18 cellular contexts compared by ENCODE assay signal in genomic region chr2:197236159-197236558, GRCh38.
DNase-seq lines count a peak whose midpoint lies in the region; ATAC-seq and TF ChIP-seq lines count a peak whose summit lies in the region.
"Had no signal": no experiment of that assay in that cellular context is flagged by ENCODE, and none has a peak within 500 bp of the region (broad histone marks: within the 10 kb centered on the region; RNA-seq: fewer than 3 reads in every experiment).

No MANE protein-coding gene starts in this region.

- POLR2A ChIA-PET in activated CD8-positive, alpha-beta T cell treated with anti-CD3 and anti-CD28 coated beads for 36 hours (lab: Charles Lee): interaction anchor here (1.6 to 2.1 kb wide), 4 partner anchors 13 to 74 kb away, joined by 5 to 8 read pairs (median 8); partner anchors contain the start of gene ANKRD44

- H3K9me3 Mint-ChIP-seq in activated naive CD4-positive, alpha-beta T cell treated with anti-CD3 and anti-CD28 coated beads, Interleukin-2, amount 10 ng/mL, durations not matched to agents 7 days and 5 days: no peaks in the 10 kb centered on the region
- H3K9me3 Mint-ChIP-seq in activated CD8-positive, alpha-beta T cell treated with anti-CD3 and anti-CD28 coated beads for 36 hours: no peaks in the 10 kb centered on the region

- CTCF ChIA-PET in activated naive CD4-positive, alpha-beta T cell treated with anti-CD3 and anti-CD28 coated beads, Interleukin-2, amount 10 ng/mL, durations not matched to agents 7 days and 5 days (lab: Charles Lee): interaction anchor here (0.6 kb wide), 1 partner anchor 31 kb away, joined by 4 read pairs; no protein-coding TSS in a partner anchor
- CTCF ChIA-PET in activated CD8-positive, alpha-beta T cell treated with anti-CD3 and anti-CD28 coated beads for 36 hours (lab: Charles Lee): interaction anchor here (1.2 to 2.0 kb wide), 3 partner anchors 8 to 27 kb away, joined by 3 to 8 read pairs (median 4); no protein-coding TSS in a partner anchor

- ATAC-seq in activated CD8-positive, alpha-beta T cell treated with anti-CD3 and anti-CD28 coated beads for 36 hours: peak; percentile 18
- ATAC-seq in GM18861 (IDR thresholded peaks at IDR 0.05; ENCODE audit: unreplicated experiment) (no peak), GM19395 (IDR thresholded peaks at IDR 0.05; ENCODE audit: unreplicated experiment) (no peak)

- no peaks in the 10 kb centered on the region for H3K9me3 ChIP-seq in effector memory CD4-positive, alpha-beta T cell (ENCODE audit: control insufficient read depth, low read length)
- no peaks in the 10 kb centered on the region for H3K9me3 ChIP-seq in prostate gland
- H3K9me3 ChIP-seq: SJSA1, testis had no signal

- no peaks in the 10 kb centered on the region for H3K27me3 Mint-ChIP-seq in activated naive CD4-positive, alpha-beta T cell treated with anti-CD3 and anti-CD28 coated beads, Interleukin-2, amount 10 ng/mL, durations not matched to agents 7 days and 5 days
- no peaks in the 10 kb centered on the region for H3K27me3 Mint-ChIP-seq in activated CD8-positive, alpha-beta T cell treated with anti-CD3 and anti-CD28 coated beads for 36 hours

- no peak for DNase-seq in activated naive CD4-positive, alpha-beta T cell treated with anti-CD3 and anti-CD28 coated beads, Interleukin-2, amount 10 ng/mL, durations not matched to agents 7 days and 5 days
- DNase-seq in activated naive CD4-positive, alpha-beta T cell treated with Interleukin-2 at 50 U/mL for 16 hours: no peak
- peak; percentile 66 for DNase-seq in activated CD8-positive, alpha-beta T cell treated with anti-CD3 and anti-CD28 coated beads for 36 hours
- DNase-seq in effector memory CD4-positive, alpha-beta T cell: no peak
- no peak for DNase-seq in prostate gland (ENCODE audit: low spot score)
- DNase-seq: central memory CD4-positive, alpha-beta T cell; DND-41; effector CD4-positive, alpha-beta T cell; IMR-90; NCI-H146; NCI-H82; PC-9; small intestine; T-helper 9 cell; testis had no signal

- H3K4me3 ChIP-seq in effector memory CD4-positive, alpha-beta T cell (ENCODE audit: insufficient read depth, low read depth, low read length, poor library complexity, severe bottlenecking): peak overlapping the region; percentile 7
- H3K4me3 ChIP-seq in prostate gland: no peak overlapping the region
- H3K4me3 ChIP-seq: PC-9, SJSA1, testis had no signal

- peak overlapping the region; percentile 79 for H3K27ac ChIP-seq in effector memory CD4-positive, alpha-beta T cell (ENCODE audit: insufficient read depth, low read length, poor library complexity, severe bottlenecking)
- no peak overlapping the region for H3K27ac ChIP-seq in prostate gland
- H3K27ac ChIP-seq: PC-9, SJSA1, testis had no signal

- H3K4me1 Mint-ChIP-seq in activated naive CD4-positive, alpha-beta T cell treated with anti-CD3 and anti-CD28 coated beads, Interleukin-2, amount 10 ng/mL, durations not matched to agents 7 days and 5 days: peaks cover 89% of the 10 kb centered on the region
- peaks cover 86% of the 10 kb centered on the region for H3K4me1 Mint-ChIP-seq in activated CD8-positive, alpha-beta T cell treated with anti-CD3 and anti-CD28 coated beads for 36 hours (ENCODE audit: low read depth)

- no peak for TF ChIP-seq POLR2A in prostate gland (IDR thresholded peaks at IDR 0.05)

- peaks cover 33% of the 10 kb centered on the region for H3K36me3 Mint-ChIP-seq in activated naive CD4-positive, alpha-beta T cell treated with anti-CD3 and anti-CD28 coated beads, Interleukin-2, amount 10 ng/mL, durations not matched to agents 7 days and 5 days
- H3K36me3 Mint-ChIP-seq in activated CD8-positive, alpha-beta T cell treated with anti-CD3 and anti-CD28 coated beads for 36 hours (ENCODE audit: low read depth): peaks cover 27% of the 10 kb centered on the region

- H3K27ac Mint-ChIP-seq in activated naive CD4-positive, alpha-beta T cell treated with anti-CD3 and anti-CD28 coated beads, Interleukin-2, amount 10 ng/mL, durations not matched to agents 7 days and 5 days: peak overlapping the region; percentile 94
- peak overlapping the region; percentile 91 for H3K27ac Mint-ChIP-seq in activated CD8-positive, alpha-beta T cell treated with anti-CD3 and anti-CD28 coated beads for 36 hours

- H3K4me3 Mint-ChIP-seq in activated naive CD4-positive, alpha-beta T cell treated with anti-CD3 and anti-CD28 coated beads, Interleukin-2, amount 10 ng/mL, durations not matched to agents 7 days and 5 days: peak overlapping the region; percentile 8
- peak overlapping the region; percentile 55 for H3K4me3 Mint-ChIP-seq in activated CD8-positive, alpha-beta T cell treated with anti-CD3 and anti-CD28 coated beads for 36 hours

- no peaks in the 10 kb centered on the region for H3K27me3 ChIP-seq in effector memory CD4-positive, alpha-beta T cell (replicated peaks; ENCODE audit: control insufficient read depth, insufficient read depth, low read length, poor library complexity, severe bottlenecking)
- no peaks in the 10 kb centered on the region for H3K27me3 ChIP-seq in prostate gland (replicated peaks; ENCODE audit: insufficient read depth)
- H3K27me3 ChIP-seq: SJSA1, testis had no signal

- 89% methylated on average over 2 of the region's 2 CpGs for WGBS in prostate gland

- intact Hi-C loops in activated CD8-positive, alpha-beta T cell treated with anti-CD3 and anti-CD28 coated beads for 36 hours (cut with micrococcal nuclease): loop anchor here (5.0 kb wide), 1 partner anchor 39 kb away; no protein-coding TSS in a partner anchor
- intact Hi-C loops in prostate gland (cut with DNase I): no loop called here

- peaks cover 73% of the 10 kb centered on the region for H3K4me1 ChIP-seq in effector memory CD4-positive, alpha-beta T cell (ENCODE audit: control insufficient read depth, insufficient read depth, low read length, poor library complexity, severe bottlenecking)
- no peaks in the 10 kb centered on the region for H3K4me1 ChIP-seq in prostate gland (replicated peaks)

- no peak for TF ChIP-seq CTCF in activated CD8-positive, alpha-beta T cell treated with anti-CD3 and anti-CD28 coated beads for 36 hours (IDR thresholded peaks at IDR 0.05)
- no peak for TF ChIP-seq CTCF in prostate gland (IDR thresholded peaks at IDR 0.05)

- no peaks in the 10 kb centered on the region for H3K36me3 ChIP-seq in effector memory CD4-positive, alpha-beta T cell (ENCODE audit: control insufficient read depth, insufficient read depth, low read length)
- no peaks in the 10 kb centered on the region for H3K36me3 ChIP-seq in prostate gland
- H3K36me3 ChIP-seq: SJSA1 had no signal
